15 cellular contexts compared by ENCODE assay signal in genomic region chr12:14473707-14474287, GRCh38.
DNase-seq lines count a peak whose midpoint lies in the region; ATAC-seq, FAIRE-seq and TF ChIP-seq lines count a peak whose summit lies in the region.
"Had no signal": no experiment of that assay in that cellular context is flagged by ENCODE, and none has a peak within 500 bp of the region (broad histone marks: within the 10 kb centered on the region; RNA-seq: fewer than 3 reads in every experiment).

No MANE protein-coding gene starts in this region.

- H3K56ac ChIP-seq in IMR-90 (ENCODE audit: extremely low read depth, insufficient read depth, low read length) = no peak overlapping the region

- no peak overlapping the region for H3K14ac ChIP-seq in IMR-90 (replicated peaks; ENCODE audit: low read depth, low read length)

- TF ChIP-seq CTCF in IMR-90 (conservative IDR thresholded peaks at IDR 0.05; ENCODE audit: low read depth, low read length) (no peak), GM10266 (IDR thresholded peaks at IDR 0.05; ENCODE audit: control insufficient read depth, insufficient read depth, low read depth, missing control alignments) (no peak)

- WGBS in IMR-90 (ENCODE audit: extremely low coverage in 2 of 2, insufficient read length in 1 of 2), 2 experiments = no CpG with 5 or more reads among the region's 4 CpGs

- TF ChIP-seq RAD21 in IMR-90 (IDR thresholded peaks at IDR 0.05; ENCODE audit: low read length) = no peak

- H3K79me1 ChIP-seq in IMR-90 (ENCODE audit: low read depth in 1 of 2, low read length in 2 of 2) = peaks cover 6 to 7% of the 10 kb centered on the region in 2 experiments; a peak in 2 of 4 replicates

- dilution Hi-C loops in IMR-90 (cut with HindIII; ENCODE audit: low sequenced_read_pairs, unreplicated experiment) = no loop called here

- no peak overlapping the region for H2BK20ac ChIP-seq in IMR-90 (ENCODE audit: low read depth, low read length)

- H2BK120ac ChIP-seq in IMR-90 (ENCODE audit: low read depth, low read length) = no peak overlapping the region

- peaks cover 0 to 8% (median 5%) of the 10 kb centered on the region in 4 donors for H3K4me1 Mint-ChIP-seq in CD4-positive, alpha-beta memory T cell
- H3K4me1 Mint-ChIP-seq: activated naive CD4-positive, alpha-beta T cell treated with anti-CD3 and anti-CD28 coated beads, Interleukin-2, amount 10 ng/mL, durations not matched to agents 7 days and 5 days had no signal

- no peaks in the 10 kb centered on the region for H3K4me1 ChIP-seq in CD4-positive, alpha-beta memory T cell (ENCODE audit: insufficient read depth, low read length)
- H3K4me1 ChIP-seq in IMR-90 (ENCODE audit: control insufficient read depth, insufficient read depth, low read length) = no peaks in the 10 kb centered on the region

- peaks cover 76 to 84% of the 10 kb centered on the region in 2 donors for H3K36me3 Mint-ChIP-seq in CD4-positive, alpha-beta memory T cell

- peak overlapping the region in 2 of 7 donors; percentile 17 to 61 for H3K27ac Mint-ChIP-seq in CD4-positive, alpha-beta memory T cell
- H3K27ac Mint-ChIP-seq: activated naive CD4-positive, alpha-beta T cell treated with anti-CD3 and anti-CD28 coated beads, Interleukin-2, amount 10 ng/mL, durations not matched to agents 7 days and 5 days; memory B cell had no signal

- no peak overlapping the region for H3K4me3 Mint-ChIP-seq in CD4-positive, alpha-beta memory T cell
- H3K4me3 Mint-ChIP-seq: activated naive CD4-positive, alpha-beta T cell treated with anti-CD3 and anti-CD28 coated beads, Interleukin-2, amount 10 ng/mL, durations not matched to agents 7 days and 5 days; memory B cell had no signal

- no peak overlapping the region for H3K9ac ChIP-seq in IMR-90 (ENCODE audit: low read depth, low read length)

- ATAC-seq in IMR-90 (ENCODE audit: low read depth) = no peak
- no peak for ATAC-seq in HG03442 (IDR thresholded peaks at IDR 0.05; ENCODE audit: unreplicated experiment)

- H3K36me3 ChIP-seq in CD4-positive, alpha-beta memory T cell (ENCODE audit: insufficient read depth, low read length) = peaks cover 45% of the 10 kb centered on the region
- H3K36me3 ChIP-seq in IMR-90 (ENCODE audit: control insufficient read depth, insufficient read depth, low read length) = peaks cover 19% of the 10 kb centered on the region

- CTCF ChIA-PET in CD4-positive, alpha-beta memory T cell (lab: Charles Lee; ENCODE audit: partially characterized antibody) = interaction anchor here (0.7 kb wide), 1 partner anchor 17 kb away, joined by 3 read pairs; no protein-coding TSS in a partner anchor
- CTCF ChIA-PET in IMR-90 (lab: Yijun Ruan, JAX) = no interaction called here

- no peak overlapping the region for H2BK15ac ChIP-seq in IMR-90 (ENCODE audit: low read depth, low read length)

- H3K18ac ChIP-seq in IMR-90 (ENCODE audit: low read depth, low read length) = no peak overlapping the region

- peaks cover 4 to 54% (median 33%) of the 10 kb centered on the region in 8 donors for H3K9me3 Mint-ChIP-seq in CD4-positive, alpha-beta memory T cell

- H4K20me1 ChIP-seq in IMR-90 (ENCODE audit: insufficient read depth, low read length) = no peaks in the 10 kb centered on the region

- in situ Hi-C loops in IMR-90 (cut with MboI; ENCODE audit: low sequenced_read_pairs) = no loop called here

- H3K27me3 Mint-ChIP-seq in CD4-positive, alpha-beta memory T cell = no peaks in the 10 kb centered on the region
- H3K27me3 Mint-ChIP-seq: activated naive CD4-positive, alpha-beta T cell treated with anti-CD3 and anti-CD28 coated beads, Interleukin-2, amount 10 ng/mL, durations not matched to agents 7 days and 5 days; memory B cell had no signal

- H3K4me2 ChIP-seq in IMR-90 (ENCODE audit: low read depth, low read length) = no peak overlapping the region

- POLR2A ChIA-PET in CD4-positive, alpha-beta memory T cell (lab: Charles Lee; ENCODE audit: partially characterized antibody) = interaction anchor here (0.6 kb wide), 1 partner anchor 57 kb away, joined by 3 read pairs; no protein-coding TSS in a partner anchor
- POLR2A ChIA-PET in IMR-90 (lab: Charles Lee; ENCODE audit: unreplicated experiment) = no interaction called here

- H3K4me3 ChIP-seq in CD4-positive, alpha-beta memory T cell (ENCODE audit: low read length in 2 of 2) = no peak overlapping the region
- no peak overlapping the region for H3K4me3 ChIP-seq in IMR-90 (ENCODE audit: insufficient read depth, low read depth, low read length)
- H3K4me3 ChIP-seq: skin epidermis had no signal

- H2AK5ac ChIP-seq in IMR-90 (ENCODE audit: low read depth, low read length) = no peak overlapping the region

- H3K9me1 ChIP-seq in IMR-90 (ENCODE audit: insufficient read depth, low read length) = no peaks in the 10 kb centered on the region

- BruUV-seq in IMR-90 (replicated peaks; lab: Mats Ljungman, UMichigan) = no TSS peak

- H3K9me3 ChIP-seq in CD4-positive, alpha-beta memory T cell (ENCODE audit: control insufficient read depth in 1 of 2, low read length in 2 of 2) = peaks cover 0 to 10% of the 10 kb centered on the region in 2 donors
- peaks cover 13% of the 10 kb centered on the region for H3K9me3 ChIP-seq in IMR-90 (ENCODE audit: control insufficient read depth, insufficient read depth, low read length)

- no peak overlapping the region for H4K91ac ChIP-seq in IMR-90 (ENCODE audit: insufficient read depth, low read depth, low read length)

- FAIRE-seq in TTC549 (lab: Jason Lieb, UNC) = peak; percentile 65
- FAIRE-seq: H54 had no signal

- no peak overlapping the region for H2BK5ac ChIP-seq in IMR-90 (ENCODE audit: low read depth, low read length, poor library complexity, severe bottlenecking)

- no peaks in the 10 kb centered on the region for H3K27me3 ChIP-seq in CD4-positive, alpha-beta memory T cell (ENCODE audit: insufficient read depth, low read length)
- no peaks in the 10 kb centered on the region for H3K27me3 ChIP-seq in IMR-90 (ENCODE audit: control insufficient read depth, insufficient read depth, low read length)

- DNase-seq in CD4-positive, alpha-beta memory T cell = peak in 4 of 5 donors; percentile 14 to 39 (median 35)
- peak; percentile 18 for DNase-seq in IMR-90
- DNase-seq in glomerular endothelial cell (ENCODE audit: extremely low read depth, low read depth, low spot score) = peak; percentile 2
- DNase-seq in iPS-NIHi11 (ENCODE audit: low spot score) = no peak
- no peak for DNase-seq in NCI-H524 treated with DMSO at 0.1 percent for 48 hours (lab: John Stamatoyannopoulos, UW)
- no peak for DNase-seq in GM10266 (ENCODE audit: extremely low spot score)
- DNase-seq: activated naive CD4-positive, alpha-beta T cell treated with anti-CD3 and anti-CD28 coated beads, Interleukin-2, amount 10 ng/mL, durations not matched to agents 7 days and 5 days; DMS153; stimulated activated naive CD4-positive, alpha-beta T cell treated with Interleukin-2 at 50 U/mL for 16 hours had no signal

- H3K23ac ChIP-seq in IMR-90 (ENCODE audit: low read depth, low read length) = no peak overlapping the region

- no peak overlapping the region for H2AFZ ChIP-seq in IMR-90 (replicated peaks; ENCODE audit: low read length, poor library complexity)

- H4K8ac ChIP-seq in IMR-90 (ENCODE audit: low read depth in 2 of 2, low read length in 2 of 2) = no peak overlapping the region

- intact Hi-C loops in CD4-positive, alpha-beta memory T cell (cut with micrococcal nuclease) = loop anchor here (10.0 kb wide), 1 partner anchor 109 kb away; the partner anchor contains the start of gene ATF7IP
- intact Hi-C loops in IMR-90 (cut with micrococcal nuclease) = no loop called here

- no peak overlapping the region for H3K27ac ChIP-seq in CD4-positive, alpha-beta memory T cell (ENCODE audit: low read depth, low read length)
- H3K27ac ChIP-seq in IMR-90 (ENCODE audit: insufficient read depth, low read length) = no peak overlapping the region
- H3K27ac ChIP-seq: epithelial cell of prostate, skin epidermis had no signal

- H4K5ac ChIP-seq in IMR-90 (ENCODE audit: low read depth, low read length) = no peak overlapping the region

- TF ChIP-seq POLR2A in IMR-90 (IDR thresholded peaks at IDR 0.05; ENCODE audit: low read depth, low read length) = no peak

- H2AK9ac ChIP-seq in IMR-90 (replicated peaks; ENCODE audit: low read depth, low read length, poor library complexity) = no peak overlapping the region

- no peak overlapping the region for H3K4ac ChIP-seq in IMR-90 (ENCODE audit: low read depth, low read length)

TF ChIP-seq in IMR-90, 13 proteins besides CTCF, POLR2A, EP300 and RAD21:
- TF ChIP-seq BHLHE40 (IDR thresholded peaks at IDR 0.05; ENCODE audit: low read depth, low read length) = no peak
- TF ChIP-seq MAFK (IDR thresholded peaks at IDR 0.05; ENCODE audit: low read depth, low read length) = no peak
- no peak for TF ChIP-seq CHD1 (IDR thresholded peaks at IDR 0.05; ENCODE audit: low read depth, low read length)
- TF ChIP-seq FOS (IDR thresholded peaks at IDR 0.05; ENCODE audit: low read depth, low read length) = no peak
- TF ChIP-seq MXI1 (IDR thresholded peaks at IDR 0.05; ENCODE audit: borderline replicate concordance, low read depth, low read length) = no peak

Comparison
In these comparisons a context has a peak if more than half of its experiments do, and no peak if none do; other contexts are left out.
1. DNase-seq: peak in CD4-positive, alpha-beta memory T cell (4 of 5), IMR-90 (single experiment) and glomerular endothelial cell (single experiment); none in iPS-NIHi11 (single experiment), NCI-H524 treated with DMSO at 0.1 percent for 48 hours (single experiment) and GM10266 (single experiment).